In genomic region chr12:54634795-54635194, GRCh38 we compare ENCODE assay signal across 1 cellular context.
TF ChIP-seq lines count a peak whose summit lies in the region.

Gene LACRT, minus strand, starts transcription at chr12:54634895. Its CDS starts 54 bp downstream, at chr12:54634841.

TF ChIP-seq in GM23338, 12 proteins besides CTCF, POLR2A, EP300 and RAD21 (continued from another document):
- TF ChIP-seq REST (IDR thresholded peaks at IDR 0.05; ENCODE audit: unreplicated experiment) = no peak
- TF ChIP-seq ZNF462 (CRISPR knock-in tag; IDR thresholded peaks at IDR 0.05) = no peak
- TF ChIP-seq STAT1 (IDR thresholded peaks at IDR 0.05; ENCODE audit: unreplicated experiment) = no peak
- TF ChIP-seq POLR2AphosphoS5 (IDR thresholded peaks at IDR 0.05; ENCODE audit: low read depth) = no peak
- no peak for TF ChIP-seq JUNB (IDR thresholded peaks at IDR 0.05; ENCODE audit: unreplicated experiment)
- no peak for TF ChIP-seq ZNF331 (CRISPR knock-in tag; IDR thresholded peaks at IDR 0.05; ENCODE audit: low read depth)
- no peak for TF ChIP-seq ZNF114 (CRISPR knock-in tag; IDR thresholded peaks at IDR 0.05)
